Comparison of ENCODE assay signal across 12 cellular contexts in genomic region chr19:6667114-6667627, GRCh38. TPM values are rescaled to one million over a fixed set of nuclear protein-coding genes. Genes with fewer than 3 reads are reported as not detected.
DNase-seq lines count a peak whose midpoint lies in the region.
"Had no signal": no experiment of that assay in that cellular context is flagged by ENCODE, and none has a peak within 500 bp of the region (broad histone marks: within the 10 kb centered on the region; RNA-seq: fewer than 3 reads in every experiment).

No MANE protein-coding gene starts in this region.

- peak overlapping the region; percentile 100 for H3K4me3 Mint-ChIP-seq in activated naive CD8-positive, alpha-beta T cell treated with anti-CD3 and anti-CD28 coated beads for 36 hours
- H3K4me3 Mint-ChIP-seq: memory B cell had no signal

- peak overlapping the region; percentile 70 for H3K27ac Mint-ChIP-seq in activated naive CD8-positive, alpha-beta T cell treated with anti-CD3 and anti-CD28 coated beads for 36 hours
- H3K27ac Mint-ChIP-seq: memory B cell had no signal

- H3K4me1 Mint-ChIP-seq in activated naive CD8-positive, alpha-beta T cell treated with anti-CD3 and anti-CD28 coated beads for 36 hours = peaks cover 37% of the 10 kb centered on the region

- H3K9me3 Mint-ChIP-seq in activated naive CD8-positive, alpha-beta T cell treated with anti-CD3 and anti-CD28 coated beads for 36 hours = peaks cover 5% of the 10 kb centered on the region
- H3K9me3 Mint-ChIP-seq: memory B cell had no signal

- peaks cover 3% of the 10 kb centered on the region for H3K27me3 Mint-ChIP-seq in activated naive CD8-positive, alpha-beta T cell treated with anti-CD3 and anti-CD28 coated beads for 36 hours

- DNase-seq in activated CD8-positive, alpha-beta memory T cell treated with anti-CD3 and anti-CD28 coated beads, Interleukin-2, amount 50 U/mL, for 4 hours = peak; percentile 60
- DNase-seq in activated CD8-positive, alpha-beta memory T cell treated with anti-CD3 and anti-CD28 coated beads for 24 hours = no peak
- peak; percentile 67 for DNase-seq in SKM-1 (lab: John Stamatoyannopoulos, UW; ENCODE audit: unreplicated experiment)
- no peak for DNase-seq in activated naive CD8-positive, alpha-beta T cell treated with anti-CD3 and anti-CD28 coated beads for 36 hours
- peak; percentile 47 for DNase-seq in stimulated activated CD4-positive, alpha-beta T cell treated with anti-CD3 and anti-CD28 coated beads, Interleukin-4, amount 100 ng/mL, for 1 hour
- no peak for DNase-seq in DMS114 treated with DMSO at 0.1 percent for 48 hours (lab: John Stamatoyannopoulos, UW; ENCODE audit: unreplicated experiment)
- no peak for DNase-seq in NCI-H2196 (lab: John Stamatoyannopoulos, UW; ENCODE audit: unreplicated experiment)
- no peak for DNase-seq in effector CD8-positive, alpha-beta T cell (lab: John Stamatoyannopoulos, UW)
- DNase-seq: MM.1S, NCI-H510A had no signal

- peaks cover 30% of the 10 kb centered on the region for H3K36me3 Mint-ChIP-seq in activated naive CD8-positive, alpha-beta T cell treated with anti-CD3 and anti-CD28 coated beads for 36 hours
- H3K36me3 Mint-ChIP-seq: memory B cell had no signal

RNA-seq across cellular contexts. Expression of gene TNFSF14, which starts 2.8 kb away (rescaled TPM):
- 10 to 100 TPM; 68.0 to 72.8 TPM for total RNA-seq in activated naive CD8-positive, alpha-beta T cell treated with anti-CD3 and anti-CD28 coated beads for 36 hours
- total RNA-seq: SJSA1 had no signal

RNA-seq across cellular contexts. Expression of gene C3, which starts 53.3 kb away (rescaled TPM):
- total RNA-seq in activated naive CD8-positive, alpha-beta T cell treated with anti-CD3 and anti-CD28 coated beads for 36 hours = under 1 TPM; 0.22 to 0.64 TPM
- total RNA-seq: SJSA1 had no signal

Comparison
In these comparisons a context has a peak if more than half of its experiments do, and no peak if none do; other contexts are left out.
1. DNase-seq: peak in activated CD8-positive, alpha-beta memory T cell treated with anti-CD3 and anti-CD28 coated beads, Interleukin-2, amount 50 U/mL, for 4 hours (single experiment), SKM-1 (single experiment) and stimulated activated CD4-positive, alpha-beta T cell treated with anti-CD3 and anti-CD28 coated beads, Interleukin-4, amount 100 ng/mL, for 1 hour (single experiment); none in activated CD8-positive, alpha-beta memory T cell treated with anti-CD3 and anti-CD28 coated beads for 24 hours (single experiment), activated naive CD8-positive, alpha-beta T cell treated with anti-CD3 and anti-CD28 coated beads for 36 hours (single experiment), DMS114 treated with DMSO at 0.1 percent for 48 hours (single experiment), NCI-H2196 (single experiment) and effector CD8-positive, alpha-beta T cell (single experiment).